22 cellular contexts compared by ENCODE assay signal in the genomic region with DNA sequence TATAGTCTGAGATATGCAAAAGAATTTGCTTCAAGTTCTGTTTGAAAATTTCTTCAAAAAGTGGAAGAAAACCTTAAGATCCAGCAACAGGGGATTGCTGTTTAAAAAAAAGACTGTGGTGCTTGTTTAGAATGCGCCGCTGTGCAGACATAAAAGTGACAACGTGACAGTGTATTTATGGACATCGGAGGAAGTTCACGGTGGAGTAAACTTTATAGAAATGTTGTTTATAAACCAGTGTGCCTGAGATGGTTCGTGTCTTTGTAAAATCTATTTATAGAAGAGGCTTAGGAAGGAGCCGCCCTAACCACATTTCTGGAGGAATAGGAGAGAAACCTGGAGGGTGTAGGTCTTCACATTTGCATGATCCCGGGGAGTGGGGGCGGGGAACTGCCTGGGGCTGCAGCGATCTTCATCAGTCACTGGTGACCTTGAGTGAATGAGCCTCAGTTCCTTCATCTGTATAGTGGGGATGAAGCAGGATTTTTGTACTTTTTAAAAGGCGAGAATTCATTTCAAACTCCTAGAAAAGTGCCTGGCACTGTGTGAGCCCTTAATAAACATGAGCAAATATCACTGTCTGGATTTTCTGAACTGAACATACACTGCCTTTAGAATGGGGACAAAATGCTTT. TPM values are rescaled to one million over a fixed set of nuclear protein-coding genes. Genes with fewer than 3 reads are reported as not detected.
DNase-seq lines count a peak whose midpoint lies in the region; ATAC-seq and TF ChIP-seq lines count a peak whose summit lies in the region.
"Had no signal": no experiment of that assay in that cellular context is flagged by ENCODE, and none has a peak within 500 bp of the region (broad histone marks: within the 10 kb centered on the region; RNA-seq: fewer than 3 reads in every experiment).

No MANE protein-coding gene starts in this region.

- H3K9me3 ChIP-seq in endodermal cell (ENCODE audit: control insufficient read depth, low read length), result no peaks in the 10 kb centered on the region

- no peak overlapping the region for H3K27ac ChIP-seq in endodermal cell (ENCODE audit: low read depth, low read length)
- H3K27ac ChIP-seq: 22Rv1, parathyroid adenoma had no signal

- peak; percentile 18 to 22 for ATAC-seq in stimulated activated naive B cell treated with anti-CD40 and anti-IgM and Interleukin-4, amounts not matched to agents 10 μg/mL and 1 μg/mL and 100 μg/mL, for 72 hours (replicated peaks)

- H3K27me3 Mint-ChIP-seq in endodermal cell (ENCODE audit: insufficient read depth), result peaks cover 3% of the 10 kb centered on the region
- no peaks in the 10 kb centered on the region for H3K27me3 Mint-ChIP-seq in stimulated activated naive B cell treated with anti-CD40 and anti-IgM and Interleukin-4, amounts not matched to agents 10 μg/mL and 1 μg/mL and 100 μg/mL, for 72 hours

- H3K9me3 Mint-ChIP-seq in endodermal cell, result no peaks in the 10 kb centered on the region
- H3K9me3 Mint-ChIP-seq in stimulated activated naive B cell treated with anti-CD40 and anti-IgM and Interleukin-4, amounts not matched to agents 10 μg/mL and 1 μg/mL and 100 μg/mL, for 72 hours, result no peaks in the 10 kb centered on the region
- H3K9me3 Mint-ChIP-seq: activated T-cell treated with anti-CD3 and anti-CD28 coated beads, Interleukin-2, amount 50 U/mL, for 24 hours; brain had no signal

- H3K4me1 ChIP-seq in endodermal cell (ENCODE audit: control insufficient read depth, insufficient read depth, low read length), result no peaks in the 10 kb centered on the region
- H3K4me1 ChIP-seq: parathyroid adenoma had no signal

- H3K4me3 ChIP-seq in endodermal cell (ENCODE audit: low read length), result no peak overlapping the region

- H3K4me3 Mint-ChIP-seq in endodermal cell, result no peak overlapping the region
- peak overlapping the region; percentile 17 to 29 for H3K4me3 Mint-ChIP-seq in stimulated activated naive B cell treated with anti-CD40 and anti-IgM and Interleukin-4, amounts not matched to agents 10 μg/mL and 1 μg/mL and 100 μg/mL, for 72 hours
- H3K4me3 Mint-ChIP-seq: activated naive CD8-positive, alpha-beta T cell; activated T-cell treated with anti-CD3 and anti-CD28 coated beads, Interleukin-2, amount 50 U/mL, for 24 hours; brain had no signal

- H3K9ac ChIP-seq in endodermal cell (ENCODE audit: extremely low read depth, low read length, poor library complexity, severe bottlenecking), result no peak overlapping the region
- H3K9ac ChIP-seq: parathyroid adenoma had no signal

- no peaks in the 10 kb centered on the region for H3K36me3 ChIP-seq in endodermal cell (ENCODE audit: control insufficient read depth, insufficient read depth, low read length)

- WGBS in endodermal cell (ENCODE audit: insufficient coverage in 1 of 2, insufficient read length in 1 of 2), 2 experiments, result 78 to 83% methylated on average over 10 to 11 of the region's 11 CpGs

- no peak overlapping the region for H3K27ac Mint-ChIP-seq in endodermal cell
- peak overlapping the region; percentile 61 for H3K27ac Mint-ChIP-seq in stimulated activated naive B cell treated with anti-CD40 and anti-IgM and Interleukin-4, amounts not matched to agents 10 μg/mL and 1 μg/mL and 100 μg/mL, for 72 hours
- H3K27ac Mint-ChIP-seq: activated naive CD8-positive, alpha-beta T cell; activated T-cell treated with anti-CD3 and anti-CD28 coated beads, Interleukin-2, amount 50 U/mL, for 24 hours had no signal

- H3K4me1 Mint-ChIP-seq in endodermal cell, result no peaks in the 10 kb centered on the region
- peaks cover 36% of the 10 kb centered on the region in 2 donors for H3K4me1 Mint-ChIP-seq in stimulated activated naive B cell treated with anti-CD40 and anti-IgM and Interleukin-4, amounts not matched to agents 10 μg/mL and 1 μg/mL and 100 μg/mL, for 72 hours

- no peak for TF ChIP-seq CTCF in endodermal cell (conservative IDR thresholded peaks at IDR 0.05)

- DNase-seq in NOMO-1 (lab: John Stamatoyannopoulos, UW; ENCODE audit: unreplicated experiment in 2 of 2) (peak; percentile 12 to 74), NOMO-1 treated with dmso at 0.1 percent for 144 hours (lab: John Stamatoyannopoulos, UW; ENCODE audit: unreplicated experiment) (no peak), NAMALWA (ENCODE audit: low spot score) (peak; percentile 84), endodermal cell (peak; percentile 41), NCI-H146 treated with DMSO at 0.1 percent for 48 hours (lab: John Stamatoyannopoulos, UW; ENCODE audit: unreplicated experiment) (no peak), NCI-H146 (lab: John Stamatoyannopoulos, UW) (no peak), EL (no peak)
- no peak for DNase-seq in stimulated activated naive B cell treated with anti-CD40 and anti-IgM and Interleukin-4, amounts not matched to agents 10 μg/mL and 1 μg/mL and 100 μg/mL, for 72 hours
- DNase-seq: activated CD4-positive, alpha-beta T cell treated with anti-CD3 and anti-CD28 coated beads, Interleukin-2, amount 50 U/mL, for 48 hours; activated T-cell treated with anti-CD3 and anti-CD28 coated beads, Interleukin-2, amount 50 U/mL, for 24 hours; C1 segment of cervical spinal cord; dermis blood vessel endothelial cell; DMS153; Kasumi-1; NCI-H187; OCI-M1; T1000 had no signal

- H3K36me3 Mint-ChIP-seq in endodermal cell (ENCODE audit: low read depth), result no peaks in the 10 kb centered on the region
- no peaks in the 10 kb centered on the region for H3K36me3 Mint-ChIP-seq in stimulated activated naive B cell treated with anti-CD40 and anti-IgM and Interleukin-4, amounts not matched to agents 10 μg/mL and 1 μg/mL and 100 μg/mL, for 72 hours
- H3K36me3 Mint-ChIP-seq: activated naive CD8-positive, alpha-beta T cell; brain had no signal

- H3K27me3 ChIP-seq in endodermal cell (ENCODE audit: control insufficient read depth, insufficient read depth, low read length, poor library complexity, severe bottlenecking), result no peaks in the 10 kb centered on the region

RNA-seq across cellular contexts. Expression of a gene that starts 27.6 kb away (rescaled TPM):
- total RNA-seq in endodermal cell, result 1 to 10 TPM; 1.3 to 2.9 TPM
- polyA plus RNA-seq in endodermal cell (2013, experiment 1 of 2), result 2.3 TPM
- 1.7 TPM for polyA plus RNA-seq in endodermal cell (2013, experiment 2 of 2)
- total RNA-seq: glomerular endothelial cell had no signal

Comparison
In these comparisons a context has a peak if more than half of its experiments do, and no peak if none do; other contexts are left out.
1. DNase-seq: peak in NOMO-1 (2 of 2), NAMALWA (single experiment) and endodermal cell (single experiment); none in NOMO-1 treated with dmso at 0.1 percent for 144 hours (single experiment), stimulated activated naive B cell treated with anti-CD40 and anti-IgM and Interleukin-4, amounts not matched to agents 10 μg/mL and 1 μg/mL and 100 μg/mL, for 72 hours (single experiment), NCI-H146 treated with DMSO at 0.1 percent for 48 hours (single experiment), NCI-H146 (single experiment) and EL (single experiment).